Comparison of ENCODE assay signal across 26 cellular contexts in the genomic region with DNA sequence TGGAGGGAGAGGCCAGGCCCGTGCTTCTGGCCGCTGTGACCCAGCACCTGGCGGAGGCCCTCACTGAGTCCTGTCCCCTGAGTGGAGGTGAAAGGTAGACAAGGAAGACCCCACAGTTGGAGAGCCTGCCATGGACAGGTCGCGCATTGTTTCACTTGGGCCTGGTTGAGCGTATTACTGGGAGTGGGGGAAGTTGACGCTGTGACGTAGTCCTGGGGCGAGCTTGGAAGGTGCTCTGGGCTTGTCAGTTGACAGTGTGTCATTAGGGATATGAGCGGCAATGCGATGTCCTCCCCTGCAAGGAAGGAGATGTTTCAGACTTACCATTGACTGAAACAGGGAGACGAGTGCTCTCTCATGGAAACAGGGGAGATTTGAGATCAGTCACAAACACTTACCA.
DNase-seq lines count a peak whose midpoint lies in the region; ATAC-seq and TF ChIP-seq lines count a peak whose summit lies in the region.
"Had no signal": no experiment of that assay in that cellular context is flagged by ENCODE, and none has a peak within 500 bp of the region (broad histone marks: within the 10 kb centered on the region; RNA-seq: fewer than 3 reads in every experiment).

No MANE protein-coding gene starts in this region.

- CTCF ChIA-PET in RWPE1 (lab: Yijun Ruan, JAX) = interaction anchor here (0.6 kb wide), 1 partner anchor 175 kb away, joined by 3 read pairs; no protein-coding TSS in a partner anchor

- ATAC-seq in left cardiac atrium = no peak
- ATAC-seq in right cardiac atrium = no peak
- ATAC-seq in naive B cell (ENCODE audit: low read depth in 2 of 2) = peak in 1 of 2 donors; percentile 8
- ATAC-seq: CD8-positive, alpha-beta T cell; foreskin keratinocyte; Panc1 had no signal

- peaks cover 33 to 79% (median 52%) of the 10 kb centered on the region in 3 donors for H3K4me1 Mint-ChIP-seq in naive B cell
- H3K4me1 Mint-ChIP-seq: central memory CD8-positive, alpha-beta T cell had no signal

- H3K4me1 ChIP-seq in right cardiac atrium (ENCODE audit: control insufficient read depth, insufficient read depth, low read length) = peaks cover 28% of the 10 kb centered on the region
- H3K4me1 ChIP-seq: foreskin keratinocyte, HAP-1, prostate gland had no signal

- H3K27me3 Mint-ChIP-seq in naive B cell = no peaks in the 10 kb centered on the region

- intact Hi-C loops in left cardiac atrium (cut with DNase I) = no loop called here
- intact Hi-C loops in right cardiac atrium (cut with DNase I) = loop anchor here in 1 of 4 donors (10.0 kb wide), 1 partner anchor 121 kb away; no protein-coding TSS in a partner anchor

- no peaks in the 10 kb centered on the region for H3K27me3 ChIP-seq in right cardiac atrium (ENCODE audit: control insufficient read depth, insufficient read depth)
- H3K27me3 ChIP-seq: hepatocyte had no signal

- H3K27ac ChIP-seq in right cardiac atrium (ENCODE audit: low read length) = no peak overlapping the region
- H3K27ac ChIP-seq in cingulate gyrus (ENCODE audit: low read depth, low read length) = peak overlapping the region; percentile 42
- no peak overlapping the region for H3K27ac ChIP-seq in RWPE1
- H3K27ac ChIP-seq: foreskin keratinocyte, hepatocyte, prostate gland, SK-N-MC, WERI-Rb-1 had no signal

- POLR2A ChIA-PET in RWPE1 (lab: Yijun Ruan, JAX; ENCODE audit: low non-redundant PET) = no interaction called here

- H3K4me3 Mint-ChIP-seq in naive B cell = peak overlapping the region; percentile 6 to 93 (median 83)
- H3K4me3 Mint-ChIP-seq: activated CD4-positive, alpha-beta memory T cell treated with anti-CD3 and anti-CD28 coated beads for 36 hours; CD8-positive, alpha-beta T cell; central memory CD8-positive, alpha-beta T cell had no signal

- no peak overlapping the region for H3K4me3 ChIP-seq in right cardiac atrium (ENCODE audit: low read length)
- H3K4me3 ChIP-seq: HAP-1, hepatocyte, prostate gland, SK-N-MC, skin epidermis had no signal

- no peaks in the 10 kb centered on the region for H3K9me3 Mint-ChIP-seq in naive B cell
- H3K9me3 Mint-ChIP-seq: activated CD4-positive, alpha-beta memory T cell treated with anti-CD3 and anti-CD28 coated beads for 36 hours; CD8-positive, alpha-beta T cell; central memory CD8-positive, alpha-beta T cell had no signal

- DNase-seq in left cardiac atrium (peak; percentile 12), right cardiac atrium (no peak), naive B cell (no peak), HuH-7.5 (ENCODE audit: low spot score) (no peak), pons (ENCODE audit: low spot score) (no peak), RWPE1 (ENCODE audit: low spot score) (no peak)
- no peak for DNase-seq in stimulated activated CD4-positive, alpha-beta T cell treated with anti-CD3 and anti-CD28 coated beads, Interleukin-4, amount 100 ng/mL, for 4 hours
- DNase-seq: ACHN; activated CD4-positive, alpha-beta memory T cell treated with anti-CD3 and anti-CD28 coated beads for 36 hours; activated naive CD4-positive, alpha-beta T cell; CD8-positive, alpha-beta T cell; DMS79; erythroblast; foreskin keratinocyte; NCI-H1105 treated with DMSO at 0.1 percent for 48 hours; NCI-H446 treated with DMSO at 0.1 percent for 48 hours; stimulated activated CD4-positive, alpha-beta T cell treated with anti-CD3 and anti-CD28 coated beads, Interleukin-2, amount 100 ng/mL, for 48 hours; WERI-Rb-1 had no signal

- WGBS in right cardiac atrium = 89% methylated on average over 12 of the region's 12 CpGs

- TF ChIP-seq CTCF in RWPE1 (conservative IDR thresholded peaks at IDR 0.05; ENCODE audit: low read depth) = no peak

- H3K27ac Mint-ChIP-seq in naive B cell = peak overlapping the region; percentile 91 to 98 (median 96)
- H3K27ac Mint-ChIP-seq: activated CD4-positive, alpha-beta memory T cell treated with anti-CD3 and anti-CD28 coated beads for 36 hours; CD8-positive, alpha-beta T cell had no signal

- H3K36me3 Mint-ChIP-seq in naive B cell = no peaks in the 10 kb centered on the region
- H3K36me3 Mint-ChIP-seq: activated CD4-positive, alpha-beta memory T cell treated with anti-CD3 and anti-CD28 coated beads for 36 hours; CD8-positive, alpha-beta T cell had no signal

- H3K9me3 ChIP-seq in right cardiac atrium (ENCODE audit: control insufficient read depth, low read length) = no peaks in the 10 kb centered on the region
- H3K9me3 ChIP-seq: HAP-1, prostate gland had no signal
